In the genomic region with DNA sequence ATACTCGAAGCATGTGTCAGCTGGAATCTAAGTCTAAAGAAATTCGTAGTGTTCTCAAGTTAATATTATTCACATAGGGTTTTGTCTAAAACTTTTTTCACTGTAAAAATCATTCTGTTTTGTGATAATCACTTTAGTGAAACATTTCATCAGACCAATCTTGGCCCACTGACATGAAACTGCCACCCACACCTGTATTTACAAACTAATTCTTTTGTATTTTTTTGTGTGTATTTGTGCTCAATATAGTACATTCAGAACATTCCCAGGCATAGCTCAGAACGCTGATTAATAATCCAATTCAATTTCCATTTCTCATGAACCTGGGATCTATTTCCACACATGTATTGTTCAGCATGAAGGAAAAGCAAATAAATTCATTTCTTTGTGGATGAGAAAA, we compare ENCODE assay signal across 29 cellular contexts.
"Had no signal": no experiment of that assay in that cellular context is flagged by ENCODE, and none has a peak within 500 bp of the region (broad histone marks: within the 10 kb centered on the region; RNA-seq: fewer than 3 reads in every experiment).

No MANE protein-coding gene starts in this region.

- H3K27me3 ChIP-seq: esophagus muscularis mucosa, foreskin keratinocyte, gastrocnemius medialis had no signal

- H3K36me3 ChIP-seq: esophagus muscularis mucosa, gastrocnemius medialis, WERI-Rb-1 had no signal

- H3K4me1 ChIP-seq: esophagus muscularis mucosa, foreskin keratinocyte, gastrocnemius medialis had no signal

- ATAC-seq: activated CD4-positive, CD25-positive, alpha-beta regulatory T cell treated with anti-CD3 and anti-CD28 coated beads, Interleukin-2, amount 50 U/mL, for 24 hours; activated CD8-positive, alpha-beta T cell treated with anti-CD3 and anti-CD28 coated beads for 36 hours; activated T-cell treated with anti-CD3 and anti-CD28 coated beads, Interleukin-2, amount 50 U/mL, for 4 hours; activated T-helper 17 cell treated with anti-CD3 and anti-CD28 coated beads, Interleukin-2, amount 50 U/mL, for 72 hours; effector memory CD8-positive, alpha-beta T cell; foreskin keratinocyte; gastrocnemius medialis; T-helper 17 cell had no signal

- DNase-seq: activated B cell treated with CpG ODN at 0.5 μM for 24 hours; activated CD4-positive, alpha-beta T cell treated with anti-CD3 and anti-CD28 coated beads for 48 hours; activated CD4-positive, alpha-beta T cell treated with anti-CD3 and anti-CD28 coated beads, Interleukin-2, amount 50 U/mL, for 1 hour; activated CD4-positive, alpha-beta T cell treated with anti-CD3 and anti-CD28 coated beads, Interleukin-2, amount 50 U/mL, for 48 hours; activated CD8-positive, alpha-beta memory T cell treated with anti-CD3 and anti-CD28 coated beads for 24 hours; activated CD8-positive, alpha-beta T cell treated with anti-CD3 and anti-CD28 coated beads for 36 hours; activated effector memory CD4-positive, alpha-beta T cell treated with Interleukin-2 at 50 U/mL for 16 hours; activated gamma-delta T cell treated with Interleukin-2 at 50 U/mL for 16 hours; activated naive CD4-positive, alpha-beta T cell treated with anti-CD3 and anti-CD28 coated beads, Interleukin-2, amount 50 U/mL, for 16 hours; activated naive CD4-positive, alpha-beta T cell treated with Interleukin-2 at 50 U/mL for 16 hours; activated T-cell treated with anti-CD3 and anti-CD28 coated beads, Interleukin-2, amount 50 U/mL, for 4 hours; amniotic stem cell; anterior cingulate cortex; caudate nucleus; cortex of kidney; dermis blood vessel endothelial cell; effector CD4-positive, alpha-beta T cell; effector memory CD8-positive, alpha-beta T cell; erythroblast; foreskin keratinocyte; gastrocnemius medialis; glutamatergic neuron; T-helper 1 cell; T-helper 17 cell; T1000; WERI-Rb-1 had no signal

- H3K4me3 ChIP-seq: esophagus muscularis mucosa, gastrocnemius medialis had no signal

- H3K9me3 ChIP-seq: esophagus muscularis mucosa, gastrocnemius medialis had no signal

- H3K27ac ChIP-seq: esophagus muscularis mucosa, foreskin keratinocyte, gastrocnemius medialis, WERI-Rb-1 had no signal
